8 cellular contexts compared by ENCODE assay signal in the genomic region with DNA sequence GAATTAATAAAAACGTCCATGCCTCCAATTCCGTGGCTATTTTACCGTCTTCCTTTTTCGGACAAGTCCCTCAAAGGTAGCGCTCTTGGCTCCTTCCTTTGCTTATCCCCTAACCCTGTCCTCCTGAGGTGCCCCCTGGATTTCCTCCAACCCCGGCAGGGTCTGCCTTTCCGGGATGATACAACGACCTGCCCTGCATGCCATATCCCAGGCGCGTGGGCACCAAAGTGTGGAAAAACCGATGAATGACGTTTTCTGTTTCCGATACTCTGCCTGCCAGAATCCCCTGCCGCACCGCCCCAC. TPM values are rescaled to one million over a fixed set of nuclear protein-coding genes. Genes with fewer than 3 reads are reported as not detected.
DNase-seq lines count a peak whose midpoint lies in the region; ATAC-seq and TF ChIP-seq lines count a peak whose summit lies in the region.

No MANE protein-coding gene starts in this region.

- DNase-seq in activated B cell treated with CpG ODN at 0.5 μM for 24 hours, result no peak
- peak in 1 of 5 donors; percentile 4 for DNase-seq in heart left ventricle
- DNase-seq in sigmoid colon, result no peak
- DNase-seq in left colon, result no peak
- DNase-seq in epidermal melanocyte (ENCODE audit: insufficient read length, low spot score), result no peak
- no peak for DNase-seq in DMS153 (lab: John Stamatoyannopoulos, UW)

- H3K36me3 ChIP-seq in heart left ventricle (peaks cover 0 to 27% (median 18%) of the 10 kb centered on the region in 9 donors), sigmoid colon (peaks cover 0 to 14% (median 0%) of the 10 kb centered on the region in 4 donors)

- TF ChIP-seq CTCF in activated B cell treated with CpG ODN at 0.5 μM for 24 hours (IDR thresholded peaks at IDR 0.05), result no peak
- no peak for TF ChIP-seq CTCF in heart left ventricle (IDR thresholded peaks at IDR 0.05)
- TF ChIP-seq CTCF in sigmoid colon (IDR thresholded peaks at IDR 0.05), result no peak

- H3K4me3 Mint-ChIP-seq in activated B cell treated with CpG ODN at 0.5 μM for 24 hours, result peak overlapping the region; percentile 93

- POLR2A ChIA-PET in activated B cell treated with CpG ODN at 0.5 μM for 24 hours (lab: Charles Lee), result no interaction called here

- peaks cover 0 to 8% (median 0%) of the 10 kb centered on the region in 12 donors for H3K9me3 ChIP-seq in heart left ventricle
- H3K9me3 ChIP-seq in sigmoid colon, result no peaks in the 10 kb centered on the region

- peaks cover 29% of the 10 kb centered on the region for H3K36me3 Mint-ChIP-seq in activated B cell treated with CpG ODN at 0.5 μM for 24 hours (ENCODE audit: low read depth)

- H3K27me3 ChIP-seq in heart left ventricle, result peaks cover 0 to 25% (median 0%) of the 10 kb centered on the region in 9 donors
- H3K27me3 ChIP-seq in sigmoid colon, result no peaks in the 10 kb centered on the region

- 8 to 58% (median 33%) methylated on average over 15 of the region's 15 CpGs for WGBS in heart left ventricle, 4 donors
- 8 to 10% methylated on average over 15 of the region's 15 CpGs for WGBS in sigmoid colon, 2 donors

- TF ChIP-seq POLR2A in heart left ventricle (IDR thresholded peaks at IDR 0.05) (no peak), sigmoid colon (IDR thresholded peaks at IDR 0.05) (no peak)

- H3K4me3 ChIP-seq in heart left ventricle (peak overlapping the region; percentile 19 to 92 (median 69)), sigmoid colon (peak overlapping the region; percentile 39 to 61 (median 57))

- no peak for TF ChIP-seq EP300 in sigmoid colon (IDR thresholded peaks at IDR 0.05)

- CTCF ChIA-PET in activated B cell treated with CpG ODN at 0.5 μM for 24 hours (lab: Charles Lee), result no interaction called here

- H3K4me1 Mint-ChIP-seq in activated B cell treated with CpG ODN at 0.5 μM for 24 hours, result peaks cover 4% of the 10 kb centered on the region

- H3K9me3 Mint-ChIP-seq in activated B cell treated with CpG ODN at 0.5 μM for 24 hours, result no peaks in the 10 kb centered on the region

- H3K27ac Mint-ChIP-seq in activated B cell treated with CpG ODN at 0.5 μM for 24 hours, result peak overlapping the region; percentile 94

- peaks cover 7% of the 10 kb centered on the region for H3K27me3 Mint-ChIP-seq in activated B cell treated with CpG ODN at 0.5 μM for 24 hours

- peak overlapping the region in 5 of 12 donors; percentile 30 to 67 (median 61) for H3K27ac ChIP-seq in heart left ventricle
- H3K27ac ChIP-seq in sigmoid colon, result peak overlapping the region; percentile 54 to 67 (median 64)

- peak; percentile 1 for ATAC-seq in GM18508 (IDR thresholded peaks at IDR 0.05; ENCODE audit: insufficient read depth, unreplicated experiment)
- no peak for ATAC-seq in activated B cell treated with CpG ODN at 0.5 μM for 24 hours (ENCODE audit: low read depth)
- ATAC-seq in heart left ventricle, result no peak
- ATAC-seq in GM21367 (IDR thresholded peaks at IDR 0.05; ENCODE audit: unreplicated experiment), result no peak
- ATAC-seq in left colon, result no peak

- intact Hi-C loops in activated B cell treated with CpG ODN at 0.5 μM for 24 hours (cut with micrococcal nuclease), result no loop called here
- intact Hi-C loops in heart left ventricle (cut with DNase I), result no loop called here
- intact Hi-C loops in sigmoid colon (cut with DNase I), result no loop called here
- intact Hi-C loops in left colon (cut with DNase I, micrococcal nuclease), result no loop called here

- H3K4me1 ChIP-seq in heart left ventricle, result peaks cover 0 to 7% (median 0%) of the 10 kb centered on the region in 12 donors
- H3K4me1 ChIP-seq in sigmoid colon, result peaks cover 0 to 6% (median 0%) of the 10 kb centered on the region in 4 donors

RNA-seq across cellular contexts. Expression of a gene that starts 0.7 kb away (rescaled TPM):
- total RNA-seq in activated B cell treated with CpG ODN at 0.5 μM for 24 hours, result 27.7 TPM in 2 replicates
- total RNA-seq in heart left ventricle, result 10 to 100 TPM in 1 of 9 donors, 1 to 10 TPM in 8; 5.6 to 11.6 (median 8.6) TPM
- polyA plus RNA-seq in heart left ventricle, result 10 to 100 TPM in 1 of 2 donors, 1 to 10 TPM in 1; 2.6 to 13.1 TPM
- total RNA-seq in sigmoid colon, result 1 to 10 TPM; 6.1 to 8.6 (median 7.2) TPM
- 10 to 100 TPM in 2 of 3 donors, 1 to 10 TPM in 1; 9.0 to 18.3 (median 15.4) TPM for polyA plus RNA-seq in sigmoid colon
- total RNA-seq in left colon, result 10 to 100 TPM; 23.9 to 26.5 TPM

RNA-seq across cellular contexts. Expression of a gene that starts 54.7 kb away (rescaled TPM):
- not detected in 2 replicates for total RNA-seq in activated B cell treated with CpG ODN at 0.5 μM for 24 hours
- under 1 TPM in 1 of 9 donors, not detected in 8; 0.57 TPM for total RNA-seq in heart left ventricle
- polyA plus RNA-seq in heart left ventricle, result not detected
- total RNA-seq in sigmoid colon, result under 1 TPM in 2 of 4 donors, not detected in 2; 0.33 to 0.36 TPM
- 10 to 100 TPM in 2 of 3 donors, 1 to 10 TPM in 1; 6.6 to 54.8 (median 12.0) TPM for polyA plus RNA-seq in sigmoid colon
- total RNA-seq in left colon, result 100 to 1,000 TPM in 1 of 2 donors, 10 to 100 TPM in 1; 94.9 to 103 TPM

Comparison
In these comparisons a context has a peak if more than half of its experiments do, and no peak if none do; other contexts are left out.
1. RNA of a gene that starts 54.7 kb away (total RNA-seq): 94.9 to 103 TPM in left colon; 0.33 to 0.36 TPM in sigmoid colon, not detected in activated B cell treated with CpG ODN at 0.5 μM for 24 hours and 0.57 TPM in heart left ventricle; every median in the first group is over 10 times any median in the second.